Comparison of ENCODE assay signal across 9 cellular contexts in genomic region chr14:101875726-101876268, GRCh38.
A peak's percentile ranks its signal among the peaks of the same experiment; 100 is the strongest.
DNase-seq lines count a peak whose midpoint lies in the region; ATAC-seq, FAIRE-seq and TF ChIP-seq lines count a peak whose summit lies in the region.
"Had no signal": no experiment of that assay in that cellular context is flagged by ENCODE, and none has a peak within 500 bp of the region (broad histone marks: within the 10 kb centered on the region; RNA-seq: fewer than 3 reads in every experiment).

No MANE protein-coding gene starts in this region.

- H3K4me2 ChIP-seq in A549: 0 out of 3 replicates have a peak overlapping the region, but pooled peaks have one; percentile 11

- no peaks in the 10 kb centered on the region for H3K9me3 Mint-ChIP-seq in effector memory CD8-positive, alpha-beta T cell
- no peaks in the 10 kb centered on the region for H3K9me3 Mint-ChIP-seq in endodermal cell

- H3K4me3 ChIP-seq in A549: no peak overlapping the region
- no peak overlapping the region for H3K4me3 ChIP-seq in endodermal cell (ENCODE audit: low read length)

- H3K27ac ChIP-seq in A549 (no peak overlapping the region), endodermal cell (ENCODE audit: low read depth, low read length) (no peak overlapping the region)

- no peaks in the 10 kb centered on the region for H3K27me3 ChIP-seq in endodermal cell (ENCODE audit: control insufficient read depth, insufficient read depth, low read length, poor library complexity, severe bottlenecking)

- H3K27me3 Mint-ChIP-seq in effector memory CD8-positive, alpha-beta T cell: no peaks in the 10 kb centered on the region
- no peaks in the 10 kb centered on the region for H3K27me3 Mint-ChIP-seq in endodermal cell (ENCODE audit: insufficient read depth)

- DNase-seq in A549 (ENCODE audit: low read depth in 1 of 2, low spot score in 1 of 2) (no peak), GM19240 (ENCODE audit: insufficient read length, low spot score) (no peak), endodermal cell (no peak), COLO829 (ENCODE audit: low spot score) (no peak), SHP77 (lab: John Stamatoyannopoulos, UW) (no peak)
- no peak for DNase-seq in effector memory CD8-positive, alpha-beta T cell

- H3K9me3 ChIP-seq in A549 (no peaks in the 10 kb centered on the region), endodermal cell (ENCODE audit: control insufficient read depth, low read length) (no peaks in the 10 kb centered on the region)

- FAIRE-seq in A549 (lab: Jason Lieb, UNC): peak; percentile 23
- FAIRE-seq: G401.6 had no signal

- ATAC-seq in A549: no peak
- peak; percentile 21 for ATAC-seq in GM19397 (IDR thresholded peaks at IDR 0.05; ENCODE audit: unreplicated experiment)
- peak; percentile 23 for ATAC-seq in HG03571 (IDR thresholded peaks at IDR 0.05; ENCODE audit: unreplicated experiment)
- ATAC-seq in effector memory CD8-positive, alpha-beta T cell (replicated peaks): no peak

- no peak for TF ChIP-seq POLR2A in A549 (IDR thresholded peaks at IDR 0.05; ENCODE audit: low read length)

- H3K9ac ChIP-seq in endodermal cell (ENCODE audit: extremely low read depth, low read length, poor library complexity, severe bottlenecking): no peak overlapping the region

- peaks cover 42% of the 10 kb centered on the region for H3K36me3 Mint-ChIP-seq in effector memory CD8-positive, alpha-beta T cell (ENCODE audit: insufficient read depth)
- H3K36me3 Mint-ChIP-seq in endodermal cell (ENCODE audit: low read depth): peaks cover 4% of the 10 kb centered on the region

- WGBS in A549 (ENCODE audit: missing lambda C conversion rate): 89% methylated on average over 6 of the region's 6 CpGs
- 94 to 96% methylated on average over 4 to 6 of the region's 6 CpGs for WGBS in endodermal cell (ENCODE audit: insufficient coverage in 1 of 2, insufficient read length in 1 of 2), 2 experiments

- H3K4me1 ChIP-seq in A549 (peaks cover 18% of the 10 kb centered on the region), endodermal cell (ENCODE audit: control insufficient read depth, insufficient read depth, low read length) (no peaks in the 10 kb centered on the region)

- TF ChIP-seq RAD21 in A549 (conservative IDR thresholded peaks at IDR 0.05 in 1 of 2, IDR thresholded peaks at IDR 0.05 in 1 of 2): no peak

- H3K36me3 ChIP-seq in endodermal cell (ENCODE audit: control insufficient read depth, insufficient read depth, low read length): no peaks in the 10 kb centered on the region

- no peak for TF ChIP-seq EP300 in A549 (IDR thresholded peaks at IDR 0.05)

- H3K4me3 Mint-ChIP-seq in effector memory CD8-positive, alpha-beta T cell: peak overlapping the region; percentile 70 to 81
- no peak overlapping the region for H3K4me3 Mint-ChIP-seq in endodermal cell

- peaks cover 65 to 82% of the 10 kb centered on the region in 2 donors for H3K4me1 Mint-ChIP-seq in effector memory CD8-positive, alpha-beta T cell (ENCODE audit: low read depth in 2 of 2)
- peaks cover 2% of the 10 kb centered on the region for H3K4me1 Mint-ChIP-seq in endodermal cell

- POLR2A ChIA-PET in A549 (lab: Yijun Ruan, JAX): no interaction called here

- TF ChIP-seq CTCF in A549 (IDR thresholded peaks at IDR 0.05) (no peak), endodermal cell (conservative IDR thresholded peaks at IDR 0.05) (no peak)

- CTCF ChIA-PET in A549 (lab: Yijun Ruan, JAX): interaction anchor here (1.5 to 1.9 kb wide), 2 partner anchors 10 to 105 kb away, joined by 4 to 7 read pairs; no protein-coding TSS in a partner anchor

- H3K27ac Mint-ChIP-seq in effector memory CD8-positive, alpha-beta T cell: peak overlapping the region; percentile 81 to 90
- H3K27ac Mint-ChIP-seq in endodermal cell: no peak overlapping the region

TF ChIP-seq in A549, 52 proteins besides CTCF, POLR2A, EP300 and RAD21:
- no peak for TF ChIP-seq CHD4 (IDR thresholded peaks at IDR 0.05; ENCODE audit: borderline replicate concordance)
- TF ChIP-seq ELK1 (IDR thresholded peaks at IDR 0.05; ENCODE audit: low read depth, low read length): no peak
- no peak for TF ChIP-seq BHLHE40 (IDR thresholded peaks at IDR 0.05; ENCODE audit: low read depth, low read length)
- TF ChIP-seq CBX8 (IDR thresholded peaks at IDR 0.05): no peak
- TF ChIP-seq RARB (CRISPR knock-in tag; IDR thresholded peaks at IDR 0.05): no peak
- TF ChIP-seq FOXS1 (CRISPR knock-in tag; IDR thresholded peaks at IDR 0.05): no peak
- TF ChIP-seq RCOR1 (IDR thresholded peaks at IDR 0.05; ENCODE audit: low read depth, low read length): no peak
- TF ChIP-seq PBX3 (IDR thresholded peaks at IDR 0.05): no peak
- no peak for TF ChIP-seq HOXB13 (CRISPR knock-in tag; IDR thresholded peaks at IDR 0.05; ENCODE audit: low read depth)
- no peak for TF ChIP-seq ZC3H11A (IDR thresholded peaks at IDR 0.05)
- TF ChIP-seq REST (IDR thresholded peaks at IDR 0.05): no peak
- no peak for TF ChIP-seq ZFP36 (IDR thresholded peaks at IDR 0.05; ENCODE audit: borderline replicate concordance, partially characterized antibody)
- TF ChIP-seq MAFK (IDR thresholded peaks at IDR 0.05; ENCODE audit: partially characterized antibody): no peak
TF ChIP-seq in A549: peak in this region for 0.

Comparison
In these comparisons a context has a peak if more than half of its experiments do, and no peak if none do; other contexts are left out.
1. ATAC-seq: peak in GM19397 (single experiment) and HG03571 (single experiment); none in A549 (0 of 2) and effector memory CD8-positive, alpha-beta T cell (single experiment).